In genomic region chr3:196075013-196075412, GRCh38 we compare ENCODE assay signal across 2 cellular contexts.
TF ChIP-seq lines count a peak whose summit lies in the region.

No MANE protein-coding gene starts in this region.

TF ChIP-seq in A549, 52 proteins besides CTCF, POLR2A, EP300 and RAD21:
- TF ChIP-seq PHF8 (IDR thresholded peaks at IDR 0.05; ENCODE audit: borderline replicate concordance, low read depth) = no peak
- no peak for TF ChIP-seq HMGXB4 (CRISPR knock-in tag; IDR thresholded peaks at IDR 0.05; ENCODE audit: borderline replicate concordance)
- peak; percentile 58 for TF ChIP-seq MAFK (IDR thresholded peaks at IDR 0.05; ENCODE audit: partially characterized antibody)
- no peak for TF ChIP-seq JUNB (IDR thresholded peaks at IDR 0.05)
- no peak for TF ChIP-seq RARB (CRISPR knock-in tag; IDR thresholded peaks at IDR 0.05)
- no peak for TF ChIP-seq FOSB (CRISPR knock-in tag; IDR thresholded peaks at IDR 0.05)
TF ChIP-seq in A549: peak in this region for 1.

TF ChIP-seq in K562, 482 proteins besides CTCF, POLR2A, EP300 and RAD21:
- TF ChIP-seq L3MBTL2 (IDR thresholded peaks at IDR 0.05) (no peak), ZNF316 (IDR thresholded peaks at IDR 0.05) (peak; percentile 81), POLR2AphosphoS5 (IDR thresholded peaks at IDR 0.05; ENCODE audit: control insufficient read depth, insufficient read depth, low read depth, low read length) (peak; percentile 43; the same call in 1 of the 2 replicates), C11orf30 (IDR thresholded peaks at IDR 0.05; ENCODE audit: low read depth) (peak; percentile 57), MAFG (tag; conservative IDR thresholded peaks at IDR 0.05) (0 out of 2 replicates have a peak, but pooled peaks have one; percentile 21), THRB (CRISPR knock-in tag; conservative IDR thresholded peaks at IDR 0.05) (no peak), RBFOX2 (IDR thresholded peaks at IDR 0.05; ENCODE audit: low read depth, low read length) (peak; percentile 59), ETS2 (tag; IDR thresholded peaks at IDR 0.05; ENCODE audit: borderline replicate concordance, poor library complexity, severe bottlenecking) (no peak), POLR2G (IDR thresholded peaks at IDR 0.05; ENCODE audit: low read depth, low read length) (0 out of 2 replicates have a peak, but pooled peaks have one; percentile 24)
